ENCODE assay signal across 23 cellular contexts in genomic region chr1:16072095-16072494, GRCh38. TPM values are rescaled to one million over a fixed set of nuclear protein-coding genes. Genes with fewer than 3 reads are reported as not detected.
DNase-seq lines count a peak whose midpoint lies in the region; ATAC-seq, FAIRE-seq and TF ChIP-seq lines count a peak whose summit lies in the region.
"Had no signal": no experiment of that assay in that cellular context is flagged by ENCODE, and none has a peak within 500 bp of the region (broad histone marks: within the 10 kb centered on the region; RNA-seq: fewer than 3 reads in every experiment).

No MANE protein-coding gene starts in this region.

- H4K20me1 ChIP-seq in neural progenitor cell (ENCODE audit: low read depth): no peaks in the 10 kb centered on the region

- H3K9me3 Mint-ChIP-seq in neural progenitor cell: no peaks in the 10 kb centered on the region

- in situ Hi-C loops in G401 (cut with HindIII; ENCODE audit: low sequenced_read_pairs): no loop called here

- intact Hi-C loops in colonic mucosa (cut with DNase I): no loop called here

- H3K36me3 ChIP-seq in neural progenitor cell (no peaks in the 10 kb centered on the region), colonic mucosa (no peaks in the 10 kb centered on the region)
- H3K36me3 ChIP-seq: MG63, Peyer's patch had no signal

- POLR2A ChIA-PET in A549 (lab: Yijun Ruan, JAX): no interaction called here

- CTCF ChIA-PET in A549 (lab: Yijun Ruan, JAX): interaction anchor here (1.0 to 12.5 kb wide), 10 partner anchors 11 to 186 kb away, joined by 3 to 222 read pairs (median 4); partner anchors contain the start of gene EPHA2

- H3K4me1 ChIP-seq in A549 (peaks cover 56% of the 10 kb centered on the region), neural progenitor cell (peaks cover 28% of the 10 kb centered on the region), colonic mucosa (peaks cover 4% of the 10 kb centered on the region)

- H3K36me3 Mint-ChIP-seq in neural progenitor cell: no peaks in the 10 kb centered on the region
- H3K36me3 Mint-ChIP-seq: CD4-positive, CD25-positive, alpha-beta regulatory T cell had no signal

- no peak for ATAC-seq in A549
- no peak for ATAC-seq in GM19463 (IDR thresholded peaks at IDR 0.05; ENCODE audit: unreplicated experiment)

- H3K4me2 ChIP-seq in A549 (peak overlapping the region; percentile 97), neural progenitor cell (peak overlapping the region; percentile 96)

- no peak for TF ChIP-seq POLR2A in A549 (IDR thresholded peaks at IDR 0.05; ENCODE audit: low read length)

- no peak for TF ChIP-seq EP300 in A549 (IDR thresholded peaks at IDR 0.05)

- no peak for FAIRE-seq in A549 (lab: Jason Lieb, UNC)
- FAIRE-seq: D721Med, GM12892, GM19239 had no signal

- DNase-seq in A549 (ENCODE audit: low read depth in 1 of 2, low spot score in 1 of 2): no peak
- peak; percentile 52 for DNase-seq in G401 (ENCODE audit: low spot score)
- DNase-seq in cerebellar cortex (ENCODE audit: low spot score): peak; percentile 46
- DNase-seq in neural progenitor cell (ENCODE audit: low spot score): no peak
- DNase-seq in colonic mucosa: no peak
- DNase-seq in stimulated activated CD4-positive, alpha-beta T cell treated with anti-CD3 and anti-CD28 coated beads, Interleukin-2, amount 100 ng/mL, for 24 hours: no peak
- no peak for DNase-seq in NCI-H82 treated with DMSO at 0.1 percent for 48 hours (lab: John Stamatoyannopoulos, UW; ENCODE audit: unreplicated experiment)
- DNase-seq: AML-193; CD4-positive, CD25-positive, alpha-beta regulatory T cell; DMS79 treated with DMSO at 0.1 percent for 48 hours; GDM1; GM23248; MG63; NCI-H1105; NCI-H187 treated with DMSO at 0.1 percent for 48 hours; NCI-H2171; Peyer's patch; SHP77 had no signal

- H3K9me3 ChIP-seq in A549: no peaks in the 10 kb centered on the region
- H3K9me3 ChIP-seq in neural progenitor cell (ENCODE audit: low read depth): no peaks in the 10 kb centered on the region
- no peaks in the 10 kb centered on the region for H3K9me3 ChIP-seq in colonic mucosa
- H3K9me3 ChIP-seq: MG63, Peyer's patch had no signal

- TF ChIP-seq RAD21 in A549 (conservative IDR thresholded peaks at IDR 0.05 in 1 of 2, IDR thresholded peaks at IDR 0.05 in 1 of 2): no peak

- no peaks in the 10 kb centered on the region for H3K79me2 ChIP-seq in neural progenitor cell (ENCODE audit: low read depth)

- H2AFZ ChIP-seq in neural progenitor cell (replicated peaks): no peak overlapping the region
- H2AFZ ChIP-seq: GM23248 had no signal

- H3K27me3 ChIP-seq in neural progenitor cell (peaks cover 56% of the 10 kb centered on the region), colonic mucosa (peaks cover 4% of the 10 kb centered on the region)
- H3K27me3 ChIP-seq: MG63, Peyer's patch had no signal

- H3K4me1 Mint-ChIP-seq in neural progenitor cell: peaks cover 39% of the 10 kb centered on the region

- H3K9ac ChIP-seq in neural progenitor cell: no peak overlapping the region
- H3K9ac ChIP-seq in colonic mucosa (ENCODE audit: low read depth in 2 of 2, low read length in 2 of 2): no peak overlapping the region

- H3K4me3 ChIP-seq in A549 (no peak overlapping the region), neural progenitor cell (no peak overlapping the region), colonic mucosa (no peak overlapping the region)
- H3K4me3 ChIP-seq: GM23248, MG63 had no signal

- WGBS in A549 (ENCODE audit: missing lambda C conversion rate): 91% methylated on average over 4 of the region's 5 CpGs

- no peak overlapping the region for H3K27ac Mint-ChIP-seq in neural progenitor cell
- H3K27ac Mint-ChIP-seq: CD4-positive, CD25-positive, alpha-beta regulatory T cell had no signal

- peaks cover 30% of the 10 kb centered on the region for H3K27me3 Mint-ChIP-seq in neural progenitor cell (ENCODE audit: insufficient read depth, low read depth)

- H3K27ac ChIP-seq in A549 (peak overlapping the region in 1 of 2 experiments; percentile 100; a peak in 3 of 6 replicates), neural progenitor cell (no peak overlapping the region), colonic mucosa (no peak overlapping the region)
- H3K27ac ChIP-seq: GM23248, Peyer's patch had no signal

- H3K4me3 Mint-ChIP-seq in neural progenitor cell: no peak overlapping the region
- H3K4me3 Mint-ChIP-seq: CD4-positive, CD25-positive, alpha-beta regulatory T cell had no signal

- TF ChIP-seq CTCF in A549 (IDR thresholded peaks at IDR 0.05) (no peak), neural progenitor cell (IDR thresholded peaks at IDR 0.05) (no peak), colonic mucosa (IDR thresholded peaks at IDR 0.05) (no peak)

- peaks cover 15% of the 10 kb centered on the region for H3F3A ChIP-seq in neural progenitor cell (ENCODE audit: low read depth)

TF ChIP-seq in A549, 52 proteins besides CTCF, POLR2A, EP300 and RAD21 (continues in another document):
- no peak for TF ChIP-seq RNF2 (IDR thresholded peaks at IDR 0.05; ENCODE audit: borderline replicate concordance, low read depth)
- TF ChIP-seq MAFK (IDR thresholded peaks at IDR 0.05; ENCODE audit: partially characterized antibody): no peak
- TF ChIP-seq NPAS2 (CRISPR knock-in tag; IDR thresholded peaks at IDR 0.05; ENCODE audit: borderline replicate concordance): no peak
- no peak for TF ChIP-seq MYC (IDR thresholded peaks at IDR 0.05; ENCODE audit: borderline replicate concordance, low read length)
- no peak for TF ChIP-seq PHF8 (IDR thresholded peaks at IDR 0.05; ENCODE audit: borderline replicate concordance, low read depth)
- no peak for TF ChIP-seq JUN (IDR thresholded peaks at IDR 0.05)
- TF ChIP-seq FOSL2 (IDR thresholded peaks at IDR 0.05): no peak
- no peak for TF ChIP-seq FOSL2 (CRISPR knock-in tag; IDR thresholded peaks at IDR 0.05)
- TF ChIP-seq, protein P1, sequence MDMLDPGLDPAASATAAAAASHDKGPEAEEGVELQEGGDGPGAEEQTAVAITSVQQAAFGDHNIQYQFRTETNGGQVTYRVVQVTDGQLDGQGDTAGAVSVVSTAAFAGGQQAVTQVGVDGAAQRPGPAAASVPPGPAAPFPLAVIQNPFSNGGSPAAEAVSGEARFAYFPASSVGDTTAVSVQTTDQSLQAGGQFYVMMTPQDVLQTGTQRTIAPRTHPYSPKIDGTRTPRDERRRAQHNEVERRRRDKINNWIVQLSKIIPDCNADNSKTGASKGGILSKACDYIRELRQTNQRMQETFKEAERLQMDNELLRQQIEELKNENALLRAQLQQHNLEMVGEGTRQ (IDR thresholded peaks at IDR 0.05): no peak
- no peak for TF ChIP-seq CEBPB (IDR thresholded peaks at IDR 0.05)
- no peak for TF ChIP-seq ESRRA (IDR thresholded peaks at IDR 0.05; ENCODE audit: borderline replicate concordance, low read length)
- TF ChIP-seq FOXS1 (CRISPR knock-in tag; IDR thresholded peaks at IDR 0.05): no peak
- no peak for TF ChIP-seq POLR2AphosphoS2 (conservative IDR thresholded peaks at IDR 0.05; ENCODE audit: low read length)
- TF ChIP-seq CHD2 (IDR thresholded peaks at IDR 0.05; ENCODE audit: low read length, partially characterized antibody): no peak
- TF ChIP-seq SMC3 (IDR thresholded peaks at IDR 0.05): no peak
- TF ChIP-seq KDM5A (IDR thresholded peaks at IDR 0.05): no peak

RNA-seq across cellular contexts. Expression of gene FAM131C, which starts 1.4 kb away (rescaled TPM):
- 2.3 and 2.9 TPM in 2 replicates for polyA plus RNA-seq in A549 (2011; rRNA removed)
- 6.0 and 9.1 TPM in 2 replicates for polyA plus RNA-seq in A549 (2012; cell fraction: cytosol; rRNA removed)
- 5.6 and 8.7 TPM in 2 replicates for polyA plus RNA-seq in A549 (2012; cell fraction: nucleus; rRNA removed)
- 5.9 to 6.7 TPM (median 6.3 TPM) in 3 replicates for polyA plus RNA-seq in A549 (2017; fragmentation: RNase III; extraction: RNeasy Plus Mini Kit Qiagen cat#74134 plus additional on column Dnase treatment)
- polyA minus RNA-seq in A549 (2011; rRNA and poly(A)+ RNA removed): 6.3 and 8.5 TPM in 2 replicates
- total RNA-seq in G401 (2014; rRNA removed; shearing (Covaris generic)): 0.88 and 1.3 TPM in 2 replicates
- 0.13 and 2.6 TPM in 2 replicates for total RNA-seq in neural progenitor cell (ENCODE audit: low replicate concordance)
- under 1 TPM in 1 of 2 donors, not detected in 1; 0.21 TPM for total RNA-seq in colonic mucosa
- total RNA-seq: CD4-positive, CD25-positive, alpha-beta regulatory T cell had no signal

RNA-seq across cellular contexts. Expression of gene CLCNKB, which starts 28.5 kb away (rescaled TPM):
- polyA plus RNA-seq in A549 (2011; rRNA removed) (0.11 and 0.14 TPM in 2 replicates), A549 (2017; fragmentation: RNase III; extraction: RNeasy Plus Mini Kit Qiagen cat#74134 plus additional on column Dnase treatment) (0.07 to 0.18 TPM (median 0.08 TPM) in 3 replicates)
- 0.04 and 0.07 TPM in 2 replicates for polyA plus RNA-seq in A549 (2012; cell fraction: cytosol; rRNA removed)
- 0.39 and 0.41 TPM in 2 replicates for polyA plus RNA-seq in A549 (2012; cell fraction: nucleus; rRNA removed)
- polyA minus RNA-seq in A549 (2011; rRNA and poly(A)+ RNA removed): not detected in 2 replicates
- 1.3 TPM in 1 of 2 replicates, not detected in the other for total RNA-seq in G401 (2014; rRNA removed; shearing (Covaris generic))
- total RNA-seq in neural progenitor cell (ENCODE audit: low replicate concordance) (0.97 and 2.7 TPM in 2 replicates), colonic mucosa (under 1 TPM in 1 of 2 donors, not detected in 1; 0.12 TPM)
- total RNA-seq: CD4-positive, CD25-positive, alpha-beta regulatory T cell; GM23248; Peyer's patch had no signal
- polyA plus RNA-seq: CD4-positive, CD25-positive, alpha-beta regulatory T cell; GM23248 had no signal

RNA-seq across cellular contexts. Expression of gene CLCNKA, which starts 50.3 kb away (rescaled TPM):
- polyA plus RNA-seq in A549 (2011; rRNA removed) (not detected in 2 replicates), A549 (2017; fragmentation: RNase III; extraction: RNeasy Plus Mini Kit Qiagen cat#74134 plus additional on column Dnase treatment) (0.05 to 0.07 TPM (median 0.06 TPM) in 3 replicates)
- 0.01 TPM in 1 of 2 replicates, not detected in the other for polyA plus RNA-seq in A549 (2012; cell fraction: cytosol; rRNA removed)
- polyA plus RNA-seq in A549 (2012; cell fraction: nucleus; rRNA removed): 0.12 and 0.26 TPM in 2 replicates
- polyA minus RNA-seq in A549 (2011; rRNA and poly(A)+ RNA removed): not detected in 2 replicates
- 0.31 and 1.1 TPM in 2 replicates for total RNA-seq in G401 (2014; rRNA removed; shearing (Covaris generic))
- total RNA-seq in neural progenitor cell (ENCODE audit: low replicate concordance) (not detected in 2 replicates), colonic mucosa (under 1 TPM in 1 of 2 donors, not detected in 1; 0.42 TPM)
- total RNA-seq: CD4-positive, CD25-positive, alpha-beta regulatory T cell; GM23248; NCI-H460 had no signal
- polyA plus RNA-seq: CD4-positive, CD25-positive, alpha-beta regulatory T cell; GM23248 had no signal

RNA-seq across cellular contexts. Expression of gene HSPB7, which starts 54.3 kb away (rescaled TPM):
- polyA plus RNA-seq in A549 (2011; rRNA removed) (not detected in 2 replicates), A549 (2017; fragmentation: RNase III; extraction: RNeasy Plus Mini Kit Qiagen cat#74134 plus additional on column Dnase treatment) (not detected in 3 replicates)
- not detected in 2 replicates for polyA plus RNA-seq in A549 (2012; cell fraction: cytosol; rRNA removed)
- polyA plus RNA-seq in A549 (2012; cell fraction: nucleus; rRNA removed): not detected in 2 replicates
- polyA minus RNA-seq in A549 (2011; rRNA and poly(A)+ RNA removed): not detected in 2 replicates
- total RNA-seq in G401 (2014; rRNA removed; shearing (Covaris generic)): 3.2 and 7.1 TPM in 2 replicates
- total RNA-seq in neural progenitor cell (ENCODE audit: low replicate concordance) (not detected in 2 replicates), colonic mucosa (10 to 100 TPM in 1 of 2 donors, 1 to 10 TPM in 1; 1.1 to 12.7 TPM)
- total RNA-seq: CD4-positive, CD25-positive, alpha-beta regulatory T cell; NCI-H460 had no signal
- polyA plus RNA-seq: CD4-positive, CD25-positive, alpha-beta regulatory T cell had no signal

Comparison
In these comparisons a context has a peak if more than half of its experiments do, and no peak if none do; other contexts are left out.
1. DNase-seq: peak in G401 (single experiment) and cerebellar cortex (single experiment); none in A549 (0 of 2), neural progenitor cell (single experiment), colonic mucosa (single experiment), stimulated activated CD4-positive, alpha-beta T cell treated with anti-CD3 and anti-CD28 coated beads, Interleukin-2, amount 100 ng/mL, for 24 hours (0 of 2) and NCI-H82 treated with DMSO at 0.1 percent for 48 hours (single experiment).